ENCODE assay signal across 8 cellular contexts in the genomic region with DNA sequence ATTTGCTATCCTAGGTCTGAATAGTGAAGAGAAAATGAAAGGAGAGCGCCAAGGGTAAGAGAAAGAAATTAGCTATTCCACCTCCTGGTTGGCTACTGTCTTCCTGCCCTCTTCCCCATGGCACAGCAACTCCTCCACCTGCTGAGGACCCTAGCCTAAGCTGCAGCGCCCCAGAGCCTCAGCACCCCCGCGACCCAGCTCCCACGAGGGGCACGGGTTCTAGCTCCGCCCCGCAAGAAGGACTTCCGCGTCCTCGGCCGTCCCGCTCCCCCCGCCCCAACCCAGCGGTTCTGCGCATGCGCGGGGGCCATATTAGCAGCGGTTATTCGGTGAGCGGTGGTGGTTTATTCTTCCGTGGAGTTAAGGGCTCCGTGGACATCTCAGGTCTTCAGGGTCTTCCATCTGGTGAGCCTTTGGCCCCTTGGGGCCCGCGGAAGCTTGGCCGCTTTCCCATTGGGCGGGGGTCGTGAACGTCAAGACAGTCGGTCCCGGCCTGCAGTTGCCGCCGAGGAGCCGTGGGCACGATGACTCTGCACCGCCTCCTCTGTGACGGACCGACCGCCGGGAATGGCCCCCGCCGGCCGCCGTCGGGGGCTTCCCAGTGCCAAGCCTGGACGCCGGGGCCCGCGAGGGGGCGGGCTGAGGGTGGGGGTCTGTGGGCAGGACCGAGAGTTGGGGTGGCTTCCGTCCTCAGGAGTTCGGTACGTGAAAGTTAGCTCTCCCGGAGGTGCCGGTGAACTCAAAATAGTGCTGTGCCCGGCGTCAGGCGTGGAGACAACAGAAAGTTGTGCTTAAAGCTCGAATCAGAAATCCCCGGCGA. TPM values are rescaled to one million over a fixed set of nuclear protein-coding genes. Genes with fewer than 3 reads are reported as not detected.
DNase-seq lines count a peak whose midpoint lies in the region; ATAC-seq and TF ChIP-seq lines count a peak whose summit lies in the region.

A gene (plus strand): TSS at position 310 of the 820 bp plus-strand sequence. CDS start 1,484 bp downstream, outside the sequence.

- TF ChIP-seq CTCF in AG09319 (IDR thresholded peaks at IDR 0.05; ENCODE audit: low read depth, low read length), result no peak; the same call in 1 of the 2 replicates

- DNase-seq in AG09319 (ENCODE audit: extremely low read depth, low read depth), result peak; percentile 48
- DNase-seq in NCI-H446 treated with DMSO at 0.1 percent for 48 hours (lab: John Stamatoyannopoulos, UW), result peak; percentile 55
- DNase-seq in activated CD4-positive, alpha-beta T cell treated with anti-CD3 and anti-CD28 coated beads for 1 hour, result peak; percentile 93
- peak; percentile 93 for DNase-seq in cerebellum (ENCODE audit: low spot score)
- DNase-seq in kidney glomerular epithelial cell (lab: John Stamatoyannopoulos, UW), result peak; percentile 81
- peak; percentile 86 to 92 for DNase-seq in stimulated activated CD4-positive, alpha-beta T cell treated with anti-CD3 and anti-CD28 coated beads, Interleukin-1b, Interleukin-23, amount 100 ng/mL, for 1 hour (ENCODE audit: low read depth in 2 of 2)

- ATAC-seq in GM19023 (IDR thresholded peaks at IDR 0.05; ENCODE audit: unreplicated experiment), result peak; percentile 86
- peak; percentile 79 for ATAC-seq in HG03196 (IDR thresholded peaks at IDR 0.05; ENCODE audit: unreplicated experiment)

RNA-seq across cellular contexts. Expression of the gene that starts here (rescaled TPM):
- 60.7 TPM for total RNA-seq in cerebellum

Comparison
In these comparisons a context has a peak if more than half of its experiments do, and no peak if none do; other contexts are left out.
1. Peak in every context shown above with its lines: DNase-seq and ATAC-seq.